Comparison of ENCODE assay signal across 8 cellular contexts in the genomic region with DNA sequence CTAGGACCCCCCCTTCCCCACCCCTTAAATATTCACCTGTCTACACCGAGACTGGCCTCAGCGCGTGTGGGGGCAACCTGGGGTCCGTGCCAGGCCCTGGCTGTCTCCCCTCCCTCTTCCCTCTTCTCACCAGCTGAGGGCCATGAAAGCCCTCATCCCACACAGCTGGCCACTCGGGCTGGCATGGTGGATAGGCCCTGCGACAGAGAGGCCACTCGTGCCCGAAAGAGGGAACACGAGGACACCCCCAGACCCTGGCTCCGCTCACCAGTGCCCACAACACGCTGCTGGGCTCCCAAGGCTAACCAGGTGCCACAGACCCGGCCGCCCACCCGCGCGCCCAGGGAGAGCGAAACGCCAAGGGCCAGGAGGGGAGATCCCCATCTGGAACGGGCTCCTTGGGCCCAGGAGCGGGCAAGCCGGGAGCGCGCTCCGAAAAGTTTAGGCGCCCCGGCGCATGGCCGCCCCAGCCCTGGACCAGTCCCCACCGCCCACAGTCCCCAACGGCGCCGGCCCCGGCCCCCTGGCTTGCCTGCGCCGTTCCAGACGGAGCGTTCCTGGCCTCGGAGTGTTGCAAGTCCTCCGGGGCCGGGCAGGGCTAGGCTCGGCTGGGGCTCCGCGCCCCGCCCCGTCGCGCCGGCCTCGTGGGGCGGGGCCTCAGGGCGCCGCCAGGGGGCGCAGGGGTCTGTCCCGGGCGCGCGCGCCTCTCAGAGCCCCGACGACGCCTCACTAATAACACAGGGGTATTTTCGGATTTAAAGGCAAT. TPM values are rescaled to one million over a fixed set of nuclear protein-coding genes. Genes with fewer than 3 reads are reported as not detected.
A peak's percentile ranks its signal among the peaks of the same experiment; 100 is the strongest.
DNase-seq lines count a peak whose midpoint lies in the region; ATAC-seq and TF ChIP-seq lines count a peak whose summit lies in the region.

A gene with protein sequence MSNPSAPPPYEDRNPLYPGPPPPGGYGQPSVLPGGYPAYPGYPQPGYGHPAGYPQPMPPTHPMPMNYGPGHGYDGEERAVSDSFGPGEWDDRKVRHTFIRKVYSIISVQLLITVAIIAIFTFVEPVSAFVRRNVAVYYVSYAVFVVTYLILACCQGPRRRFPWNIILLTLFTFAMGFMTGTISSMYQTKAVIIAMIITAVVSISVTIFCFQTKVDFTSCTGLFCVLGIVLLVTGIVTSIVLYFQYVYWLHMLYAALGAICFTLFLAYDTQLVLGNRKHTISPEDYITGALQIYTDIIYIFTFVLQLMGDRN (minus strand): TSS at position 570 of the 766 bp plus-strand sequence. CDS start 10,362 bp downstream, outside the sequence.

- peaks cover 64% of the 10 kb centered on the region for H3K4me1 Mint-ChIP-seq in CD4-positive, alpha-beta T cell (ENCODE audit: low read depth)

- 1% methylated on average over 62 of the region's 62 CpGs for WGBS in right cardiac atrium

- no peaks in the 10 kb centered on the region for H3K27me3 ChIP-seq in CD4-positive, alpha-beta T cell (ENCODE audit: control insufficient read depth, insufficient read depth, low read length)
- no peaks in the 10 kb centered on the region for H3K27me3 ChIP-seq in right cardiac atrium (ENCODE audit: control insufficient read depth, insufficient read depth)

- H3K27me3 Mint-ChIP-seq in CD4-positive, alpha-beta T cell: no peaks in the 10 kb centered on the region

- intact Hi-C loops in CD4-positive, alpha-beta T cell (cut with DNase I, micrococcal nuclease): loop anchor here (1.0 to 5.0 kb wide), 6 partner anchors 9 to 275 kb away; a partner anchor contains a TSS
- intact Hi-C loops in T-helper 1 cell treated with Interleukin-12 subunit alpha and Interleukin-12 subunit beta and Interleukin-4 antibody, amounts not matched to agents 30 ng/mL and 1 ng/mL, for 36 hours (cut with micrococcal nuclease): loop anchor here (1.0 to 5.0 kb wide), 12 partner anchors 8 to 418 kb away; a partner anchor contains a TSS
- intact Hi-C loops in right cardiac atrium (cut with DNase I): loop anchor here (5.0 to 10.0 kb wide), 4 partner anchors 103 to 355 kb away; a partner anchor contains a TSS

- H3K4me1 ChIP-seq in right cardiac atrium (ENCODE audit: control insufficient read depth, insufficient read depth, low read length): peaks cover 14% of the 10 kb centered on the region

- CTCF ChIA-PET in CD4-positive, alpha-beta T cell (lab: Charles Lee): interaction anchor here (0.6 to 6.3 kb wide), 17 partner anchors 8 to 280 kb away, joined by 3 to 68 read pairs (median 4); a partner anchor contains a TSS

- H3K9me3 ChIP-seq in CD4-positive, alpha-beta T cell (ENCODE audit: control insufficient read depth, low read length): no peaks in the 10 kb centered on the region
- H3K9me3 ChIP-seq in right cardiac atrium (ENCODE audit: control insufficient read depth, low read length): no peaks in the 10 kb centered on the region

- POLR2A ChIA-PET in CD4-positive, alpha-beta T cell (lab: Charles Lee): interaction anchor here (0.6 to 11.6 kb wide), 9 partner anchors 8 to 113 kb away, joined by 3 to 221 read pairs (median 3); a partner anchor contains a TSS

- TF ChIP-seq CTCF in CD4-positive, alpha-beta T cell (IDR thresholded peaks at IDR 0.05): peak; percentile 59

- no peaks in the 10 kb centered on the region for H3K9me3 Mint-ChIP-seq in CD4-positive, alpha-beta T cell

- peak within 1 kb of the TSS; percentile 95 for H3K4me3 Mint-ChIP-seq in CD4-positive, alpha-beta T cell

- DNase-seq in CD4-positive, alpha-beta T cell: peak; percentile 62 to 86 (median 74)
- peak in 43 of 56 donors; percentile 14 to 80 (median 52) for DNase-seq in amygdala (lab: John Stamatoyannopoulos, UW)
- peak; percentile 87 to 95 (median 94) for DNase-seq in right cardiac atrium
- peak; percentile 27 for DNase-seq in renal cortical epithelial cell (ENCODE audit: low read depth)
- no peak for DNase-seq in NCI-H345 treated with DMSO at 0.1 percent for 48 hours (lab: John Stamatoyannopoulos, UW; ENCODE audit: unreplicated experiment)

- H3K36me3 Mint-ChIP-seq in CD4-positive, alpha-beta T cell (ENCODE audit: low read depth): peaks cover 22% of the 10 kb centered on the region

- H3K4me3 ChIP-seq in right cardiac atrium (ENCODE audit: low read length): peak within 1 kb of the TSS; percentile 48

- ATAC-seq in CD4-positive, alpha-beta T cell (ENCODE audit: poor library complexity): peak; percentile 76
- ATAC-seq in GM19397 (IDR thresholded peaks at IDR 0.05; ENCODE audit: unreplicated experiment) (peak; percentile 73), HG03521 (IDR thresholded peaks at IDR 0.05; ENCODE audit: unreplicated experiment) (peak; percentile 69), right cardiac atrium (peak; percentile 86 to 93)

- H3K27ac Mint-ChIP-seq in CD4-positive, alpha-beta T cell: peak within 1 kb of the TSS; percentile 99

- peak within 1 kb of the TSS; percentile 96 for H3K27ac ChIP-seq in CD4-positive, alpha-beta T cell (ENCODE audit: low read depth, low read length)
- H3K27ac ChIP-seq in right cardiac atrium (ENCODE audit: low read length): peak within 1 kb of the TSS; percentile 86

RNA-seq across cellular contexts. Expression of the gene that starts here (rescaled TPM):
- 100 to 1,000 TPM in 1 of 2 experiments, 10 to 100 TPM in 1; 99.2 to 102 TPM for total RNA-seq in CD4-positive, alpha-beta T cell
- 75.4 and 76.0 TPM in 2 replicates for total RNA-seq in T-helper 1 cell treated with Interleukin-12 subunit alpha and Interleukin-12 subunit beta and Interleukin-4 antibody, amounts not matched to agents 30 ng/mL and 1 ng/mL, for 36 hours
- total RNA-seq in right cardiac atrium (100 to 1,000 TPM in 3 of 4 donors, 10 to 100 TPM in 1; 95.2 to 158 (median 118) TPM), renal cortical epithelial cell (165 and 404 TPM in 2 replicates)
- 64.3 TPM for polyA plus RNA-seq in right cardiac atrium
